In genomic region chr7:100673942-100674431, GRCh38 we compare ENCODE assay signal across 7 cellular contexts. TPM values are rescaled to one million over a fixed set of nuclear protein-coding genes. Genes with fewer than 3 reads are reported as not detected.
DNase-seq lines count a peak whose midpoint lies in the region; ATAC-seq, FAIRE-seq and TF ChIP-seq lines count a peak whose summit lies in the region.

No MANE protein-coding gene starts in this region.

- peak overlapping the region; percentile 98 for H3K27ac ChIP-seq in naive thymus-derived CD4-positive, alpha-beta T cell (ENCODE audit: low read depth, low read length)

- H3K4me3 ChIP-seq in epithelial cell of proximal tubule (ENCODE audit: low read depth, low read length), result peak overlapping the region; percentile 96
- peak overlapping the region; percentile 82 for H3K4me3 ChIP-seq in naive thymus-derived CD4-positive, alpha-beta T cell (ENCODE audit: low read length)

- intact Hi-C loops in naive thymus-derived CD4-positive, alpha-beta T cell (cut with micrococcal nuclease), result loop anchor here (1.0 to 10.0 kb wide), 15 partner anchors 17 to 571 kb away; partner anchors contain the start of genes ACTL6B (in 2 of the 2), FBXO24 (in 2 of the 2), LRCH4 (in 2 of the 2) and MOSPD3 (in 2 of the 2)

- CTCF ChIA-PET in naive thymus-derived CD4-positive, alpha-beta T cell (lab: Charles Lee), result interaction anchor here (1.0 to 1.5 kb wide), 4 partner anchors 18 to 110 kb away, joined by 3 to 4 read pairs (median 3); no protein-coding TSS in a partner anchor

- H3K4me1 Mint-ChIP-seq in naive thymus-derived CD4-positive, alpha-beta T cell, result peaks cover 9 to 27% (median 15%) of the 10 kb centered on the region in 7 donors

- no peaks in the 10 kb centered on the region for H3K9me3 ChIP-seq in naive thymus-derived CD4-positive, alpha-beta T cell (ENCODE audit: control insufficient read depth in 2 of 3, low read length in 3 of 3)

- no peaks in the 10 kb centered on the region for H3K27me3 ChIP-seq in naive thymus-derived CD4-positive, alpha-beta T cell (ENCODE audit: control insufficient read depth in 2 of 2, insufficient read depth in 2 of 2, low read length in 2 of 2)

- peaks cover 0 to 32% (median 5%) of the 10 kb centered on the region in 3 experiments for H3K36me3 ChIP-seq in naive thymus-derived CD4-positive, alpha-beta T cell (ENCODE audit: control insufficient read depth in 2 of 3, insufficient read depth in 3 of 3, low read length in 3 of 3)

- H3K4me3 Mint-ChIP-seq in naive thymus-derived CD4-positive, alpha-beta T cell, result peak overlapping the region; percentile 89 to 99 (median 96)

- no peak for TF ChIP-seq CTCF in epithelial cell of proximal tubule (conservative IDR thresholded peaks at IDR 0.05; ENCODE audit: low read depth, low read length)

- POLR2A ChIA-PET in naive thymus-derived CD4-positive, alpha-beta T cell (lab: Charles Lee), result interaction anchor here (1.2 to 3.8 kb wide), 10 partner anchors 9 to 237 kb away, joined by 3 to 37 read pairs (median 8); partner anchors contain the start of genes FBXO24, GIGYF1, LRCH4 and MOSPD3

- H3K4me1 ChIP-seq in naive thymus-derived CD4-positive, alpha-beta T cell (ENCODE audit: control insufficient read depth in 2 of 2, insufficient read depth in 2 of 2, low read length in 2 of 2), result no peaks in the 10 kb centered on the region

- H3K36me3 Mint-ChIP-seq in naive thymus-derived CD4-positive, alpha-beta T cell, result peaks cover 0 to 10% (median 0%) of the 10 kb centered on the region in 5 donors

- H3K27me3 Mint-ChIP-seq in naive thymus-derived CD4-positive, alpha-beta T cell, result peaks cover 0 to 17% (median 0%) of the 10 kb centered on the region in 5 donors

- DNase-seq in HuH-7 (ENCODE audit: low spot score) (peak; percentile 42), epithelial cell of proximal tubule (ENCODE audit: low read depth) (no peak), GM19239 (ENCODE audit: insufficient read length, low spot score) (no peak), DMS153 treated with DMSO at 0.1 percent for 48 hours (lab: John Stamatoyannopoulos, UW; ENCODE audit: unreplicated experiment) (no peak)
- peak; percentile 45 to 52 for DNase-seq in activated CD4-positive, alpha-beta T cell treated with anti-CD3 and anti-CD28 coated beads, Interleukin-2, amount 50 U/mL, for 48 hours
- peak in 4 of 9 donors; percentile 30 to 48 (median 36) for DNase-seq in naive thymus-derived CD4-positive, alpha-beta T cell

- FAIRE-seq in GM19239 (lab: Jason Lieb, UNC), result no peak

- peaks cover 0 to 4% (median 0%) of the 10 kb centered on the region in 11 donors for H3K9me3 Mint-ChIP-seq in naive thymus-derived CD4-positive, alpha-beta T cell

- ATAC-seq in GM18511 (IDR thresholded peaks at IDR 0.05; ENCODE audit: unreplicated experiment), result peak; percentile 3
- no peak for ATAC-seq in naive thymus-derived CD4-positive, alpha-beta T cell

- H3K27ac Mint-ChIP-seq in naive thymus-derived CD4-positive, alpha-beta T cell, result peak overlapping the region; percentile 88 to 97 (median 95)

RNA-seq across cellular contexts. Expression of gene GNB2, which starts 0.4 kb away (rescaled TPM):
- 245 and 295 TPM in 2 replicates for total RNA-seq in epithelial cell of proximal tubule
- total RNA-seq in naive thymus-derived CD4-positive, alpha-beta T cell, result 100 to 1,000 TPM in 4 of 5 experiments, 10 to 100 TPM in 1; 98.2 to 215 (median 132) TPM
- 10 to 100 TPM; 35.8 to 53.2 TPM for polyA plus RNA-seq in naive thymus-derived CD4-positive, alpha-beta T cell

RNA-seq across cellular contexts. Expression of gene ACTL6B, which starts 17.7 kb away (rescaled TPM):
- total RNA-seq in epithelial cell of proximal tubule, result not detected in 2 replicates
- total RNA-seq in naive thymus-derived CD4-positive, alpha-beta T cell, result not detected
- not detected for polyA plus RNA-seq in naive thymus-derived CD4-positive, alpha-beta T cell

RNA-seq across cellular contexts. Expression of gene GIGYF1, which starts 20.1 kb away (rescaled TPM):
- 8.5 and 14.1 TPM in 2 replicates for total RNA-seq in epithelial cell of proximal tubule
- total RNA-seq in naive thymus-derived CD4-positive, alpha-beta T cell, result 100 to 1,000 TPM in 2 of 5 experiments, 10 to 100 TPM in 3; 48.3 to 125 (median 91.4) TPM
- polyA plus RNA-seq in naive thymus-derived CD4-positive, alpha-beta T cell, result 1 to 10 TPM; 1.4 to 2.9 TPM

RNA-seq across cellular contexts. Expression of gene POP7, which starts 31.9 kb away (rescaled TPM):
- 42.7 and 79.3 TPM in 2 replicates for total RNA-seq in epithelial cell of proximal tubule
- 10 to 100 TPM in 4 of 5 experiments, 1 to 10 TPM in 1; 8.9 to 38.2 (median 15.0) TPM for total RNA-seq in naive thymus-derived CD4-positive, alpha-beta T cell
- 10 to 100 TPM; 37.3 to 56.4 TPM for polyA plus RNA-seq in naive thymus-derived CD4-positive, alpha-beta T cell

RNA-seq across cellular contexts. Expression of gene TFR2, which starts 32.6 kb away (rescaled TPM):
- 1.1 and 5.9 TPM in 2 replicates for total RNA-seq in epithelial cell of proximal tubule
- total RNA-seq in naive thymus-derived CD4-positive, alpha-beta T cell, result 10 to 100 TPM in 1 of 5 experiments, 1 to 10 TPM in 4; 1.8 to 14.4 (median 4.0) TPM
- 1 to 10 TPM in 1 of 2 donors, under 1 TPM in 1; 0.55 to 1.3 TPM for polyA plus RNA-seq in naive thymus-derived CD4-positive, alpha-beta T cell

Comparison
In these comparisons a context has a peak if more than half of its experiments do, and no peak if none do; other contexts are left out.
1. DNase-seq: peak in HuH-7 (single experiment) and activated CD4-positive, alpha-beta T cell treated with anti-CD3 and anti-CD28 coated beads, Interleukin-2, amount 50 U/mL, for 48 hours (2 of 2); none in epithelial cell of proximal tubule (single experiment), GM19239 (single experiment) and DMS153 treated with DMSO at 0.1 percent for 48 hours (single experiment).